In the genomic region with DNA sequence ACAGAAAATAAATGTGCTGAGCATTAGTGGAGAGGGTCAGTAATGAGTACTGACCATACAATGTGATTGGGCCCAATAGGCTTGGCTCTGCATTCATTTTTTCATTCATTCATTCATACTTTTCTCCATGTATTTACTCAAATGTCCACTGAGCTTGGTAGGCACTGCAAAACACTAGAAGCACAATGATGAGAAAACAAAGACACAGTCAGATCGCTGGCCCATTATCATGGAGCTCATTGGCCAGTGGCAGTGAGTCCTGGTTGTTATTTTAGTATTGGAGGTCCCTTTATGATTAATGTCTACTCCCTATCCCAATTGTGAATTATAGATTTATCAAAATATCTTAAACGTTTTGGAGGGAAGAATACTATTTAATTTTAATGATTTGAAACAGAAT, we compare ENCODE assay signal across 23 cellular contexts.
"Had no signal": no experiment of that assay in that cellular context is flagged by ENCODE, and none has a peak within 500 bp of the region (broad histone marks: within the 10 kb centered on the region; RNA-seq: fewer than 3 reads in every experiment).

No MANE protein-coding gene starts in this region.

- H3K9me3 ChIP-seq: gastrocnemius medialis, heart right ventricle had no signal

- ATAC-seq: activated CD4-positive, alpha-beta T cell treated with anti-CD3 and anti-CD28 coated beads for 36 hours; activated naive CD4-positive, alpha-beta T cell treated with anti-CD3 and anti-CD28 coated beads, Interleukin-2, amount 50 U/mL, for 72 hours; activated T-cell treated with anti-CD3 and anti-CD28 coated beads, Interleukin-2, amount 50 U/mL, for 72 hours; esophagus mucosa; foreskin keratinocyte; gastrocnemius medialis; heart right ventricle had no signal

- H3K27ac ChIP-seq: brain microvascular endothelial cell, foreskin keratinocyte, gastrocnemius medialis, heart right ventricle had no signal

- DNase-seq: activated CD4-positive, alpha-beta memory T cell treated with anti-CD3 and anti-CD28 coated beads, Interleukin-2, amount 10 ng/mL, durations not matched to agents 7 days and 5 days; activated CD4-positive, alpha-beta T cell treated with anti-CD3 and anti-CD28 coated beads for 36 hours; activated CD4-positive, alpha-beta T cell treated with anti-CD3 and anti-CD28 coated beads, Interleukin-2, amount 10 ng/mL, durations not matched to agents 24 days and 14 days; activated CD4-positive, CD25-positive, alpha-beta regulatory T cell; activated CD4-positive, CD25-positive, alpha-beta regulatory T cell treated with anti-CD3 and anti-CD28 coated beads, Interleukin-2, amount 50 U/mL, for 72 hours; activated CD8-positive, alpha-beta memory T cell treated with anti-CD3 and anti-CD28 coated beads, Interleukin-2, amount 50 U/mL, for 48 hours; activated gamma-delta T cell; activated naive CD4-positive, alpha-beta T cell; activated naive CD4-positive, alpha-beta T cell treated with anti-CD3 and anti-CD28 coated beads, Interleukin-2, amount 10 ng/mL, durations not matched to agents 7 days and 5 days; activated naive CD8-positive, alpha-beta T cell treated with anti-CD3 and anti-CD28 coated beads, Interleukin-2, amount 10 ng/mL, durations not matched to agents 7 days and 5 days; activated T-cell treated with anti-CD3 and anti-CD28 coated beads for 4 hours; activated T-cell treated with anti-CD3 and anti-CD28 coated beads, Interleukin-2, amount 50 U/mL, for 24 hours; activated T-cell treated with anti-CD3 and anti-CD28 coated beads, Interleukin-2, amount 50 U/mL, for 72 hours; brain microvascular endothelial cell; cortex of kidney; dermis blood vessel endothelial cell; effector CD8-positive, alpha-beta T cell; foreskin keratinocyte; gastrocnemius medialis; heart right ventricle; T-helper 2 cell had no signal

- H3K4me1 Mint-ChIP-seq: activated CD4-positive, alpha-beta memory T cell treated with anti-CD3 and anti-CD28 coated beads, Interleukin-2, amount 10 ng/mL, durations not matched to agents 7 days and 5 days; activated CD4-positive, alpha-beta T cell treated with anti-CD3 and anti-CD28 coated beads for 36 hours; activated CD4-positive, alpha-beta T cell treated with anti-CD3 and anti-CD28 coated beads, Interleukin-2, amount 10 ng/mL, durations not matched to agents 24 days and 14 days; activated naive CD4-positive, alpha-beta T cell treated with anti-CD3 and anti-CD28 coated beads, Interleukin-2, amount 10 ng/mL, durations not matched to agents 7 days and 5 days; activated naive CD8-positive, alpha-beta T cell treated with anti-CD3 and anti-CD28 coated beads, Interleukin-2, amount 10 ng/mL, durations not matched to agents 7 days and 5 days had no signal

- H3K27me3 ChIP-seq: brain microvascular endothelial cell, foreskin keratinocyte, gastrocnemius medialis, heart right ventricle had no signal

- H3K9me3 Mint-ChIP-seq: activated CD4-positive, alpha-beta memory T cell treated with anti-CD3 and anti-CD28 coated beads, Interleukin-2, amount 10 ng/mL, durations not matched to agents 7 days and 5 days; activated CD4-positive, alpha-beta T cell treated with anti-CD3 and anti-CD28 coated beads, Interleukin-2, amount 10 ng/mL, durations not matched to agents 24 days and 14 days; activated naive CD4-positive, alpha-beta T cell treated with anti-CD3 and anti-CD28 coated beads, Interleukin-2, amount 10 ng/mL, durations not matched to agents 7 days and 5 days; activated naive CD8-positive, alpha-beta T cell treated with anti-CD3 and anti-CD28 coated beads, Interleukin-2, amount 10 ng/mL, durations not matched to agents 7 days and 5 days; activated T-cell treated with anti-CD3 and anti-CD28 coated beads, Interleukin-2, amount 50 U/mL, for 24 hours; activated T-cell treated with anti-CD3 and anti-CD28 coated beads, Interleukin-2, amount 50 U/mL, for 72 hours had no signal

- H3K4me3 Mint-ChIP-seq: activated CD4-positive, alpha-beta memory T cell treated with anti-CD3 and anti-CD28 coated beads, Interleukin-2, amount 10 ng/mL, durations not matched to agents 7 days and 5 days; activated CD4-positive, alpha-beta T cell treated with anti-CD3 and anti-CD28 coated beads for 36 hours; activated CD4-positive, alpha-beta T cell treated with anti-CD3 and anti-CD28 coated beads, Interleukin-2, amount 10 ng/mL, durations not matched to agents 24 days and 14 days; activated naive CD4-positive, alpha-beta T cell treated with anti-CD3 and anti-CD28 coated beads, Interleukin-2, amount 10 ng/mL, durations not matched to agents 7 days and 5 days; activated naive CD8-positive, alpha-beta T cell treated with anti-CD3 and anti-CD28 coated beads, Interleukin-2, amount 10 ng/mL, durations not matched to agents 7 days and 5 days; activated T-cell treated with anti-CD3 and anti-CD28 coated beads, Interleukin-2, amount 50 U/mL, for 24 hours; activated T-cell treated with anti-CD3 and anti-CD28 coated beads, Interleukin-2, amount 50 U/mL, for 72 hours had no signal

- H3K4me1 ChIP-seq: foreskin keratinocyte, gastrocnemius medialis, heart right ventricle had no signal

- H3K36me3 Mint-ChIP-seq: activated naive CD4-positive, alpha-beta T cell treated with anti-CD3 and anti-CD28 coated beads, Interleukin-2, amount 10 ng/mL, durations not matched to agents 7 days and 5 days; activated naive CD4-positive, alpha-beta T cell treated with anti-CD3 and anti-CD28 coated beads, Interleukin-2, amount 50 U/mL, for 72 hours; activated naive CD8-positive, alpha-beta T cell treated with anti-CD3 and anti-CD28 coated beads, Interleukin-2, amount 10 ng/mL, durations not matched to agents 7 days and 5 days had no signal

- H3K4me3 ChIP-seq: gastrocnemius medialis, heart right ventricle had no signal

- H3K27me3 Mint-ChIP-seq: activated CD4-positive, alpha-beta memory T cell treated with anti-CD3 and anti-CD28 coated beads, Interleukin-2, amount 10 ng/mL, durations not matched to agents 7 days and 5 days; activated CD4-positive, alpha-beta T cell treated with anti-CD3 and anti-CD28 coated beads for 36 hours; activated CD4-positive, alpha-beta T cell treated with anti-CD3 and anti-CD28 coated beads, Interleukin-2, amount 10 ng/mL, durations not matched to agents 24 days and 14 days; activated naive CD4-positive, alpha-beta T cell treated with anti-CD3 and anti-CD28 coated beads, Interleukin-2, amount 10 ng/mL, durations not matched to agents 7 days and 5 days; activated naive CD8-positive, alpha-beta T cell treated with anti-CD3 and anti-CD28 coated beads, Interleukin-2, amount 10 ng/mL, durations not matched to agents 7 days and 5 days; activated T-cell treated with anti-CD3 and anti-CD28 coated beads, Interleukin-2, amount 50 U/mL, for 24 hours had no signal

- H3K36me3 ChIP-seq: brain microvascular endothelial cell, gastrocnemius medialis, heart right ventricle had no signal

- H3K27ac Mint-ChIP-seq: activated CD4-positive, alpha-beta memory T cell treated with anti-CD3 and anti-CD28 coated beads, Interleukin-2, amount 10 ng/mL, durations not matched to agents 7 days and 5 days; activated CD4-positive, alpha-beta T cell treated with anti-CD3 and anti-CD28 coated beads for 36 hours; activated CD4-positive, alpha-beta T cell treated with anti-CD3 and anti-CD28 coated beads, Interleukin-2, amount 10 ng/mL, durations not matched to agents 24 days and 14 days; activated naive CD4-positive, alpha-beta T cell treated with anti-CD3 and anti-CD28 coated beads, Interleukin-2, amount 10 ng/mL, durations not matched to agents 7 days and 5 days; activated naive CD4-positive, alpha-beta T cell treated with anti-CD3 and anti-CD28 coated beads, Interleukin-2, amount 50 U/mL, for 72 hours; activated naive CD8-positive, alpha-beta T cell treated with anti-CD3 and anti-CD28 coated beads, Interleukin-2, amount 10 ng/mL, durations not matched to agents 7 days and 5 days; activated T-cell treated with anti-CD3 and anti-CD28 coated beads, Interleukin-2, amount 50 U/mL, for 24 hours; activated T-cell treated with anti-CD3 and anti-CD28 coated beads, Interleukin-2, amount 50 U/mL, for 72 hours had no signal
